In genomic region chr5:85621668-85622067, GRCh38 we compare ENCODE assay signal across 34 cellular contexts.
"Had no signal": no experiment of that assay in that cellular context is flagged by ENCODE, and none has a peak within 500 bp of the region (broad histone marks: within the 10 kb centered on the region; RNA-seq: fewer than 3 reads in every experiment).

No MANE protein-coding gene starts in this region.

- H3K27me3 ChIP-seq: MG63 had no signal

- H3K9me3 ChIP-seq: MG63 had no signal

- H3K4me3 ChIP-seq: MG63 had no signal

- H3K36me3 ChIP-seq: MG63 had no signal

- DNase-seq: Karpas-422, Kasumi-1, MG63, MM.1S, MV-4-11, NCI-H1048, NCI-H1092, NCI-H1092 treated with DMSO at 0.1 percent for 48 hours, NCI-H1105, NCI-H1105 treated with DMSO at 0.1 percent for 48 hours, NCI-H1417, NCI-H1417 treated with DMSO at 0.1 percent for 48 hours, NCI-H1436, NCI-H1436 treated with DMSO at 0.1 percent for 48 hours, NCI-H146, NCI-H1694, NCI-H1694 treated with DMSO at 0.1 percent for 48 hours, NCI-H187, NCI-H187 treated with DMSO at 0.1 percent for 48 hours, NCI-H1930, NCI-H2029, NCI-H2029 treated with DMSO at 0.1 percent for 48 hours, NCI-H2081, NCI-H2081 treated with DMSO at 0.1 percent for 48 hours, NCI-H2107, NCI-H2171, NCI-H2171 treated with DMSO at 0.1 percent for 48 hours, NCI-H2227 treated with DMSO at 0.1 percent for 48 hours, NCI-H226, NCI-H345, NCI-H446, NCI-H446 treated with DMSO at 0.1 percent for 48 hours, NCI-H510A, NCI-H510A treated with DMSO at 0.1 percent for 48 hours had no signal
